Comparison of ENCODE assay signal across 34 cellular contexts in genomic region chr4:130922955-130923354, GRCh38.
"Had no signal": no experiment of that assay in that cellular context is flagged by ENCODE, and none has a peak within 500 bp of the region (broad histone marks: within the 10 kb centered on the region; RNA-seq: fewer than 3 reads in every experiment).

No MANE protein-coding gene starts in this region.

- H3K27ac ChIP-seq: ascending aorta, breast epithelium, cardiac muscle cell, coronary artery, dorsolateral prefrontal cortex, heart left ventricle had no signal

- H3K36me3 ChIP-seq: ascending aorta, breast epithelium, cardiac muscle cell, heart left ventricle had no signal

- H3K27ac Mint-ChIP-seq: activated CD4-positive, alpha-beta memory T cell treated with anti-CD3 and anti-CD28 coated beads for 36 hours; activated CD4-positive, alpha-beta T cell treated with anti-CD3 and anti-CD28 coated beads for 36 hours; activated CD4-positive, alpha-beta T cell treated with anti-CD3 and anti-CD28 coated beads, Interleukin-2, amount 10 ng/mL, durations not matched to agents 24 days and 14 days; activated CD8-positive, alpha-beta memory T cell treated with anti-CD3 and anti-CD28 coated beads, Interleukin-2, amount 10 ng/mL, durations not matched to agents 7 days and 5 days; activated CD8-positive, alpha-beta T cell treated with anti-CD3 and anti-CD28 coated beads, Interleukin-2, amount 10 ng/mL, durations not matched to agents 7 days and 5 days; activated naive CD4-positive, alpha-beta T cell treated with anti-CD3 and anti-CD28 coated beads, Interleukin-2, amount 10 ng/mL, durations not matched to agents 7 days and 5 days; activated naive CD4-positive, alpha-beta T cell treated with anti-CD3 and anti-CD28 coated beads, Interleukin-2, amount 50 U/mL, for 72 hours; activated naive CD8-positive, alpha-beta T cell treated with anti-CD3 and anti-CD28 coated beads, Interleukin-2, amount 10 ng/mL, durations not matched to agents 7 days and 5 days; activated T-helper 1 cell treated with anti-CD3 and anti-CD28 coated beads, Interleukin-12 subunit alpha, Interleukin-12 subunit beta, Interleukin-2, Interleukin-4 antibody, amounts not matched to agents 30 ng/mL and 10 ng/mL and 1 ng/mL, durations not matched to agents 14 hours and 24 hours and 36 hours; activated T-helper 2 cell treated with anti-CD3 and anti-CD28 coated beads, Interferon-gamma antibody, Interleukin-2, Interleukin-4, amounts not matched to agents 10 μg/mL and 5 μg/mL and 100 μg/mL, durations not matched to agents 14 hours and 24 hours and 36 hours; brain; dendritic cell treated with granulocyte-macrophage colony-stimulating factor and Interleukin-4, amounts not matched to agents 40 ng/mL and 50 ng/mL, for 4 days; endodermal cell had no signal

- H3K4me3 ChIP-seq: ascending aorta, breast epithelium, cardiac muscle cell, coronary artery, dorsolateral prefrontal cortex, heart left ventricle had no signal

- FAIRE-seq: frontal cortex had no signal

- H3K4me1 ChIP-seq: ascending aorta, breast epithelium, heart left ventricle had no signal

- H3K4me1 Mint-ChIP-seq: activated CD4-positive, alpha-beta T cell treated with anti-CD3 and anti-CD28 coated beads for 36 hours; activated CD4-positive, alpha-beta T cell treated with anti-CD3 and anti-CD28 coated beads, Interleukin-2, amount 10 ng/mL, durations not matched to agents 24 days and 14 days; activated CD8-positive, alpha-beta memory T cell treated with anti-CD3 and anti-CD28 coated beads, Interleukin-2, amount 10 ng/mL, durations not matched to agents 7 days and 5 days; activated naive CD4-positive, alpha-beta T cell treated with anti-CD3 and anti-CD28 coated beads, Interleukin-2, amount 10 ng/mL, durations not matched to agents 7 days and 5 days; activated naive CD8-positive, alpha-beta T cell treated with anti-CD3 and anti-CD28 coated beads, Interleukin-2, amount 10 ng/mL, durations not matched to agents 7 days and 5 days; brain; endodermal cell had no signal

- H3K4me3 Mint-ChIP-seq: activated CD4-positive, alpha-beta memory T cell treated with anti-CD3 and anti-CD28 coated beads for 36 hours; activated CD4-positive, alpha-beta T cell treated with anti-CD3 and anti-CD28 coated beads for 36 hours; activated CD4-positive, alpha-beta T cell treated with anti-CD3 and anti-CD28 coated beads, Interleukin-2, amount 10 ng/mL, durations not matched to agents 24 days and 14 days; activated CD8-positive, alpha-beta memory T cell treated with anti-CD3 and anti-CD28 coated beads, Interleukin-2, amount 10 ng/mL, durations not matched to agents 7 days and 5 days; activated CD8-positive, alpha-beta T cell treated with anti-CD3 and anti-CD28 coated beads, Interleukin-2, amount 10 ng/mL, durations not matched to agents 7 days and 5 days; activated naive CD4-positive, alpha-beta T cell treated with anti-CD3 and anti-CD28 coated beads, Interleukin-2, amount 10 ng/mL, durations not matched to agents 7 days and 5 days; activated naive CD8-positive, alpha-beta T cell treated with anti-CD3 and anti-CD28 coated beads, Interleukin-2, amount 10 ng/mL, durations not matched to agents 7 days and 5 days; activated T-helper 1 cell treated with anti-CD3 and anti-CD28 coated beads, Interleukin-12 subunit alpha, Interleukin-12 subunit beta, Interleukin-2, Interleukin-4 antibody, amounts not matched to agents 30 ng/mL and 10 ng/mL and 1 ng/mL, durations not matched to agents 14 hours and 24 hours and 36 hours; brain; dendritic cell treated with granulocyte-macrophage colony-stimulating factor and Interleukin-4, amounts not matched to agents 40 ng/mL and 50 ng/mL, for 4 days; endodermal cell had no signal

- DNase-seq: activated CD4-positive, alpha-beta memory T cell treated with anti-CD3 and anti-CD28 coated beads for 36 hours; activated CD4-positive, alpha-beta T cell treated with anti-CD3 and anti-CD28 coated beads for 36 hours; activated CD4-positive, alpha-beta T cell treated with anti-CD3 and anti-CD28 coated beads, Interleukin-2, amount 10 ng/mL, durations not matched to agents 24 days and 14 days; activated CD4-positive, CD25-positive, alpha-beta regulatory T cell; activated CD4-positive, CD25-positive, alpha-beta regulatory T cell treated with anti-CD3 and anti-CD28 coated beads, Interleukin-2, amount 50 U/mL, for 72 hours; activated CD8-positive, alpha-beta memory T cell treated with anti-CD3 and anti-CD28 coated beads, Interleukin-2, amount 10 ng/mL, durations not matched to agents 7 days and 5 days; activated CD8-positive, alpha-beta memory T cell treated with anti-CD3 and anti-CD28 coated beads, Interleukin-2, amount 50 U/mL, for 4 hours; activated CD8-positive, alpha-beta T cell treated with anti-CD3 and anti-CD28 coated beads, Interleukin-2, amount 10 ng/mL, durations not matched to agents 7 days and 5 days; activated gamma-delta T cell; activated naive CD4-positive, alpha-beta T cell; activated naive CD4-positive, alpha-beta T cell treated with anti-CD3 and anti-CD28 coated beads, Interleukin-2, amount 10 ng/mL, durations not matched to agents 7 days and 5 days; activated naive CD8-positive, alpha-beta T cell treated with anti-CD3 and anti-CD28 coated beads, Interleukin-2, amount 10 ng/mL, durations not matched to agents 7 days and 5 days; activated T-cell treated with anti-CD3 and anti-CD28 coated beads, Interleukin-2, amount 50 U/mL, for 1 hour; activated T-cell treated with anti-CD3 and anti-CD28 coated beads, Interleukin-2, amount 50 U/mL, for 48 hours; central memory CD4-positive, alpha-beta T cell; cerebellar nuclear complex; effector memory CD4-positive, alpha-beta T cell; endodermal cell; foreskin fibroblast; glutamatergic neuron; hypothalamus had no signal

- H3K9me3 Mint-ChIP-seq: activated CD4-positive, alpha-beta T cell treated with anti-CD3 and anti-CD28 coated beads, Interleukin-2, amount 10 ng/mL, durations not matched to agents 24 days and 14 days had no signal

- H3K27me3 ChIP-seq: ascending aorta, breast epithelium, cardiac muscle cell, dorsolateral prefrontal cortex, heart left ventricle had no signal

- ATAC-seq: activated CD4-positive, alpha-beta T cell treated with anti-CD3 and anti-CD28 coated beads for 36 hours; activated CD8-positive, alpha-beta memory T cell treated with anti-CD3 and anti-CD28 coated beads, Interleukin-2, amount 10 ng/mL, durations not matched to agents 7 days and 5 days; activated CD8-positive, alpha-beta T cell treated with anti-CD3 and anti-CD28 coated beads, Interleukin-2, amount 10 ng/mL, durations not matched to agents 7 days and 5 days; activated naive CD4-positive, alpha-beta T cell treated with anti-CD3 and anti-CD28 coated beads, Interleukin-2, amount 50 U/mL, for 72 hours; esophagus mucosa; heart left ventricle had no signal

- H3K36me3 Mint-ChIP-seq: activated CD4-positive, alpha-beta memory T cell treated with anti-CD3 and anti-CD28 coated beads for 36 hours; activated CD8-positive, alpha-beta memory T cell treated with anti-CD3 and anti-CD28 coated beads, Interleukin-2, amount 10 ng/mL, durations not matched to agents 7 days and 5 days; activated naive CD4-positive, alpha-beta T cell treated with anti-CD3 and anti-CD28 coated beads, Interleukin-2, amount 10 ng/mL, durations not matched to agents 7 days and 5 days; activated naive CD8-positive, alpha-beta T cell treated with anti-CD3 and anti-CD28 coated beads, Interleukin-2, amount 10 ng/mL, durations not matched to agents 7 days and 5 days; brain had no signal

- H3K27me3 Mint-ChIP-seq: activated CD4-positive, alpha-beta memory T cell treated with anti-CD3 and anti-CD28 coated beads for 36 hours; activated CD4-positive, alpha-beta T cell treated with anti-CD3 and anti-CD28 coated beads for 36 hours; activated CD4-positive, alpha-beta T cell treated with anti-CD3 and anti-CD28 coated beads, Interleukin-2, amount 10 ng/mL, durations not matched to agents 24 days and 14 days; activated CD8-positive, alpha-beta memory T cell treated with anti-CD3 and anti-CD28 coated beads, Interleukin-2, amount 10 ng/mL, durations not matched to agents 7 days and 5 days; activated naive CD4-positive, alpha-beta T cell treated with anti-CD3 and anti-CD28 coated beads, Interleukin-2, amount 10 ng/mL, durations not matched to agents 7 days and 5 days; activated naive CD8-positive, alpha-beta T cell treated with anti-CD3 and anti-CD28 coated beads, Interleukin-2, amount 10 ng/mL, durations not matched to agents 7 days and 5 days; dendritic cell treated with granulocyte-macrophage colony-stimulating factor and Interleukin-4, amounts not matched to agents 40 ng/mL and 50 ng/mL, for 4 days had no signal
